8 cellular contexts compared by ENCODE assay signal in the genomic region with DNA sequence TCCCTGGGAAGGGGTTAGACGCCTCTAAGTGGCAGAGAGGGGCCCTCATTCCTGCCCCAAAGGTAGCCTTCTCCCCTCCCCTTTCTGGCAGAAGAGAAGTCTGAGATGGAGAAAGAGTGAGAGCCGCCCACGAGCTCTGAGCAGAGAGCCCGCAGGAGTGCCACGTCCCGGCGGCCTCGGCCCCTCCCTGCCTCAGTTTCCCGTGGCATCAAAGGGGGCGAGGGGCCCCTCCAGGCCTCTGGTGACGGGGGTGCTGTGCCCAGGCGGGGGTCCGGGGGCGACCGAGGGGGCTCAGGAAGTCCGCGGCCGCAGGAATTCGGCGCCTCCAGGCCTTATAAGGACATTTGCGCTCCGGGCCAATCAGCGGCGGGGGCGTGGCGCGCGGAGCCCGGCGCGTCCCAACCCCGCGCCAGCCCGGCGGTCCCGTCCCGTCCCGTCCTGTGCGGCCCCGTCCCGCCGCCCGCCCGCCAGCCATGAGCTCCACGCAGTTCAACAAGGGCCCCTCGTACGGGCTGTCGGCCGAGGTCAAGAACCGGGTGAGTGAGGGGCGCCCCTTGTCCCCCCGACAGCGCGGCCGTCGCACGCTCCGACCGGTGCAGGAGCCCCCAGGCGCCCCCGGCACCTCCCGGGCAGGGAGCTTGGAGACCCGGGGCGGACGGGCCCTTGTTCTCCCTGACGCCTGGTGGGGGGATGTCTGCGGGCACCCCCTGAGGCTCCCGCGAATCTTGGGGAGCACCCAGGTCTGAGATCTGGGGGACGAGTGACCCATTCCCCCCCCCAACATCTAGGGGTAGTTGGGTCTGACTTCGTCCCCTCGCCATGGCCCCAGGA. TPM values are rescaled to one million over a fixed set of nuclear protein-coding genes. Genes with fewer than 3 reads are reported as not detected.
DNase-seq lines count a peak whose midpoint lies in the region; ATAC-seq, FAIRE-seq and TF ChIP-seq lines count a peak whose summit lies in the region.

A gene (plus strand): TSS at position 420 of the 831 bp plus-strand sequence. CDS start 54 bp downstream, at position 474.

- peak within 1 kb of the TSS; percentile 68 for H2AFZ ChIP-seq in astrocyte (ENCODE audit: low read depth, low read length)

- CTCF ChIA-PET in T-cell (lab: Charles Lee), result interaction anchor here (0.6 kb wide), 2 partner anchors 14 to 31 kb away, joined by 4 to 7 read pairs; a partner anchor contains a TSS

- peak; percentile 72 for TF ChIP-seq POLR2A in GM18526 (IDR thresholded peaks at IDR 0.05; ENCODE audit: extremely low read depth, insufficient read length)

- TF ChIP-seq CTCF in astrocyte (IDR thresholded peaks at IDR 0.05; ENCODE audit: insufficient read depth, low read depth, low read length) (no peak), right atrium auricular region (IDR thresholded peaks at IDR 0.05) (no peak), retinal pigment epithelial cell (conservative IDR thresholded peaks at IDR 0.05; ENCODE audit: low read depth, low read length) (no peak)

- H3K27ac Mint-ChIP-seq in T-cell (peak within 1 kb of the TSS; percentile 92 to 96), astrocyte (ENCODE audit: unreplicated experiment) (peak within 1 kb of the TSS; percentile 98)

- H3K27me3 ChIP-seq in astrocyte (ENCODE audit: insufficient read depth, low read length) (no peaks in the 10 kb centered on the region), right atrium auricular region (no peaks in the 10 kb centered on the region)

- peaks cover 23% of the 10 kb centered on the region for H3K4me1 ChIP-seq in astrocyte (ENCODE audit: insufficient read depth, low read length)
- peaks cover 0 to 59% of the 10 kb centered on the region in 2 donors for H3K4me1 ChIP-seq in right atrium auricular region

- peak within 1 kb of the TSS; percentile 97 for H3K9ac ChIP-seq in astrocyte (ENCODE audit: low read length)

- peak; percentile 70 for DNase-seq in A172 (ENCODE audit: low spot score)
- peak; percentile 80 for DNase-seq in HT-29 (ENCODE audit: low spot score)
- DNase-seq in T-cell, result peak in 16 of 34 experiments; percentile 21 to 70 (median 51)
- DNase-seq in astrocyte (ENCODE audit: low read depth), result peak; percentile 56
- DNase-seq in right atrium auricular region (ENCODE audit: low spot score), result peak; percentile 78
- DNase-seq in retinal pigment epithelial cell (ENCODE audit: low read depth), result no peak

- H3K4me3 Mint-ChIP-seq in T-cell (peak within 1 kb of the TSS; percentile 95 to 97 (median 96)), astrocyte (ENCODE audit: unreplicated experiment) (peak within 1 kb of the TSS; percentile 97)

- no peaks in the 10 kb centered on the region for H3K9me3 ChIP-seq in astrocyte (ENCODE audit: insufficient read depth, low read depth, low read length)
- no peaks in the 10 kb centered on the region for H3K9me3 ChIP-seq in right atrium auricular region

- no peak for FAIRE-seq in astrocyte (lab: Jason Lieb, UNC)

- peak within 1 kb of the TSS; percentile 97 for H3K4me2 ChIP-seq in astrocyte (ENCODE audit: low read length)

- H3K36me3 Mint-ChIP-seq in T-cell (peaks cover 7% of the 10 kb centered on the region), astrocyte (ENCODE audit: low read depth, unreplicated experiment) (peaks cover 6% of the 10 kb centered on the region)

- peaks cover 42% of the 10 kb centered on the region for H4K20me1 ChIP-seq in astrocyte (ENCODE audit: insufficient read depth, low read length)

- H3K36me3 ChIP-seq in astrocyte (ENCODE audit: insufficient read depth, low read length) (no peaks in the 10 kb centered on the region), right atrium auricular region (no peaks in the 10 kb centered on the region)

- H3K4me1 Mint-ChIP-seq in T-cell (peaks cover 23 to 37% (median 24%) of the 10 kb centered on the region in 3 donors), astrocyte (ENCODE audit: low read depth, unreplicated experiment) (peaks cover 13% of the 10 kb centered on the region)

- H3K27me3 Mint-ChIP-seq in T-cell (no peaks in the 10 kb centered on the region), astrocyte (ENCODE audit: low read depth, unreplicated experiment) (no peaks in the 10 kb centered on the region)

- POLR2A ChIA-PET in T-cell (lab: Charles Lee), result interaction anchor here in 1 of 2 donors (0.5 kb wide), 1 partner anchor 13 kb away, joined by 3 read pairs; a partner anchor contains a TSS

- H3K79me2 ChIP-seq in astrocyte (ENCODE audit: insufficient read depth, low read length), result peaks cover 53% of the 10 kb centered on the region

- ATAC-seq in T-cell (replicated peaks in 1 of 4) (peak; percentile 28 to 51 (median 45)), HG03521 (IDR thresholded peaks at IDR 0.05; ENCODE audit: unreplicated experiment) (no peak)

- peak within 1 kb of the TSS; percentile 100 for H3K4me3 ChIP-seq in astrocyte (ENCODE audit: insufficient read depth, low read depth, low read length)
- peak within 1 kb of the TSS; percentile 84 to 96 for H3K4me3 ChIP-seq in right atrium auricular region
- H3K4me3 ChIP-seq in retinal pigment epithelial cell (ENCODE audit: low read length), result peak within 1 kb of the TSS; percentile 98

- peak within 1 kb of the TSS; percentile 88 for H3K27ac ChIP-seq in astrocyte (ENCODE audit: low read depth, low read length)
- H3K27ac ChIP-seq in right atrium auricular region, result peak within 1 kb of the TSS; percentile 97 to 98

- H3K9me3 Mint-ChIP-seq in T-cell (no peaks in the 10 kb centered on the region), astrocyte (ENCODE audit: unreplicated experiment) (no peaks in the 10 kb centered on the region)

RNA-seq across cellular contexts. Expression of the gene that starts here (rescaled TPM):
- 219 and 243 TPM in 2 replicates for total RNA-seq in A172 (2014; rRNA removed; shearing (Covaris generic))
- 265 and 298 TPM in 2 replicates for total RNA-seq in HT-29 (2014; rRNA removed; shearing (Covaris generic))
- 100 to 1,000 TPM; 239 to 385 (median 314) TPM for total RNA-seq in T-cell
- total RNA-seq in astrocyte, result 781 and 819 TPM in 2 replicates
- 10 to 100 TPM; 47.8 to 48.5 TPM for total RNA-seq in right atrium auricular region
